In genomic region chr6:44456070-44456965, GRCh38 we compare ENCODE assay signal across 8 cellular contexts.
A peak's percentile ranks its signal among the peaks of the same experiment; 100 is the strongest.
DNase-seq lines count a peak whose midpoint lies in the region; ATAC-seq, FAIRE-seq and TF ChIP-seq lines count a peak whose summit lies in the region.

No MANE protein-coding gene starts in this region.

- TF ChIP-seq EP300 in GM12878 (IDR thresholded peaks at IDR 0.05; ENCODE audit: borderline replicate concordance in 1 of 2, control insufficient read depth in 1 of 2, low read depth in 2 of 2, low read length in 2 of 2): no peak

- BruUV-seq in GM12878 (replicated peaks; lab: Mats Ljungman, UMichigan): no TSS peak

- no peak for DNase-seq in AG04450 (ENCODE audit: low read depth, low spot score)
- peak; percentile 78 for DNase-seq in GM10248 (ENCODE audit: extremely low spot score)
- DNase-seq in HUDEP-2 (lab: John Stamatoyannopoulos, UW; ENCODE audit: unreplicated experiment in 76 of 76): peak in 57 of 76 experiments; percentile 12 to 73 (median 45)
- no peak for DNase-seq in RWPE2 (ENCODE audit: low spot score)
- DNase-seq in GM12878 (ENCODE audit: low read depth, low spot score): no peak
- peak; percentile 80 for DNase-seq in islet precursor cell
- DNase-seq in stimulated activated CD4-positive, alpha-beta T cell treated with anti-CD3 and anti-CD28 coated beads, Interleukin-4, amount 100 ng/mL, for 4 hours: peak; percentile 12 to 36

- H4K20me1 ChIP-seq in GM12878 (ENCODE audit: control insufficient read depth, insufficient read depth): no peaks in the 10 kb centered on the region

- in situ Hi-C loops in GM12878 (cut with MboI): no loop called here

- H3K9ac ChIP-seq in GM12878 (ENCODE audit: control insufficient read depth, insufficient read depth, low read length): no peak overlapping the region

- peak; percentile 93 for TF ChIP-seq CTCF in AG04450 (IDR thresholded peaks at IDR 0.05; ENCODE audit: low read depth, low read length)
- TF ChIP-seq CTCF in GM10248 (IDR thresholded peaks at IDR 0.05; ENCODE audit: control extremely low read depth, extremely low read depth, low read depth, missing control alignments): peak; percentile 70
- TF ChIP-seq CTCF in RWPE2 (IDR thresholded peaks at IDR 0.05; ENCODE audit: poor library complexity, severe bottlenecking): peak; percentile 91
- TF ChIP-seq CTCF in GM12878 (IDR thresholded peaks at IDR 0.05 in 2 of 3, conservative IDR thresholded peaks at IDR 0.05 in 1 of 3; ENCODE audit: control insufficient read depth in 2 of 3, extremely low read depth in 1 of 3, insufficient read depth in 1 of 3, low read depth in 3 of 3, low read length in 3 of 3): peak; percentile 75 to 79 (median 76)

- H3K9me3 ChIP-seq in AG04450 (ENCODE audit: control insufficient read depth, insufficient read depth, low read length) (no peaks in the 10 kb centered on the region), RWPE2 (ENCODE audit: severe bottlenecking) (no peaks in the 10 kb centered on the region), GM12878 (replicated peaks; ENCODE audit: control insufficient read depth, insufficient read depth, low read length) (no peaks in the 10 kb centered on the region)

- intact Hi-C loops in GM12878 (cut with micrococcal nuclease; ENCODE audit: unreplicated experiment): loop anchor here (1.0 to 2.0 kb wide), 2 partner anchors 25 to 188 kb away; no protein-coding TSS in a partner anchor

- no peak overlapping the region for H3K4me2 ChIP-seq in GM12878 (ENCODE audit: control insufficient read depth, insufficient read depth)

- SMC1A ChIA-PET in GM12878 (lab: Charles Lee; ENCODE audit: uncharacterized antibody, unreplicated experiment): interaction anchor here (1.1 to 3.3 kb wide), 5 partner anchors 12 to 189 kb away, joined by 3 to 14 read pairs (median 5); no protein-coding TSS in a partner anchor

- H3K27ac ChIP-seq in AG04450 (ENCODE audit: low read depth, low read length): no peak overlapping the region
- peak overlapping the region; percentile 10 for H3K27ac ChIP-seq in RWPE2 (ENCODE audit: poor library complexity, severe bottlenecking)
- no peak overlapping the region for H3K27ac ChIP-seq in GM12878 (ENCODE audit: control insufficient read depth, insufficient read depth)

- no peak for TF ChIP-seq POLR2A in GM12878 (IDR thresholded peaks at IDR 0.05; ENCODE audit: low read depth, low read length)

- H3K4me1 ChIP-seq in RWPE2 (ENCODE audit: insufficient read depth, poor library complexity, severe bottlenecking) (peaks cover 23% of the 10 kb centered on the region), GM12878 (ENCODE audit: control insufficient read depth, insufficient read depth, low read length) (no peaks in the 10 kb centered on the region)

- H2AFZ ChIP-seq in GM12878 (ENCODE audit: control insufficient read depth, low read depth, low read length): no peak overlapping the region

- CTCF ChIA-PET in AG04450 (lab: Charles Lee) (interaction anchor here (0.6 to 13.6 kb wide), 13 partner anchors 8 to 875 kb away, joined by 3 to 190 read pairs (median 6); no protein-coding TSS in a partner anchor), GM10248 (lab: Yijun Ruan, JAX) (interaction anchor here (1.5 to 11.6 kb wide), 6 partner anchors 9 to 188 kb away, joined by 6 to 190 read pairs (median 21); no protein-coding TSS in a partner anchor), GM12878 (lab: Yijun Ruan, JAX) (interaction anchor here (0.6 to 3.4 kb wide), 15 partner anchors 10 to 1871 kb away, joined by 3 to 31 read pairs (median 6); no protein-coding TSS in a partner anchor)

- POLR2A ChIA-PET in AG04450 (lab: Yijun Ruan, JAX) (no interaction called here), GM10248 (lab: Yijun Ruan, JAX) (no interaction called here), GM12878 (lab: Charles Lee) (no interaction called here)

- H3K27me3 ChIP-seq in AG04450 (ENCODE audit: control insufficient read depth, insufficient read depth, low read length) (no peaks in the 10 kb centered on the region), RWPE2 (ENCODE audit: insufficient read depth, poor library complexity, severe bottlenecking) (no peaks in the 10 kb centered on the region), GM12878 (replicated peaks in 1 of 2; ENCODE audit: control insufficient read depth in 2 of 2, insufficient read depth in 2 of 2, low read length in 1 of 2) (no peaks in the 10 kb centered on the region)

- FAIRE-seq in GM12878 (lab: Jason Lieb, UNC): no peak

- RAD21 ChIA-PET in GM12878 (lab: Charles Lee; ENCODE audit: unreplicated experiment): interaction anchor here (1.3 to 1.6 kb wide), 2 partner anchors 25 to 187 kb away, joined by 5 read pairs; no protein-coding TSS in a partner anchor

- H3K36me3 ChIP-seq in RWPE2 (ENCODE audit: low read depth) (peaks cover 3% of the 10 kb centered on the region), GM12878 (ENCODE audit: control insufficient read depth in 2 of 2, insufficient read depth in 2 of 2, low read length in 1 of 2) (peaks cover 0 to 4% of the 10 kb centered on the region in 2 experiments; a peak in 2 of 4 replicates)

- no peaks in the 10 kb centered on the region for H3K79me2 ChIP-seq in GM12878 (ENCODE audit: control insufficient read depth, insufficient read depth, low read length)

- peak; percentile 72 for TF ChIP-seq RAD21 in GM12878 (IDR thresholded peaks at IDR 0.05; ENCODE audit: insufficient read depth, low read depth, low read length)

- 18% methylated on average over 16 of the region's 16 CpGs for WGBS in GM12878 (ENCODE audit: insufficient coverage, insufficient replicate concordance, low lambda C conversion rate, missing lambda C conversion rate)

- ATAC-seq in RWPE2 (ENCODE audit: low read depth) (peak; percentile 59), GM12878 (peak; percentile 95), HG03571 (IDR thresholded peaks at IDR 0.05; ENCODE audit: unreplicated experiment) (no peak)

- H3K4me3 ChIP-seq in AG04450 (ENCODE audit: low read depth, low read length): no peak overlapping the region
- no peak overlapping the region for H3K4me3 ChIP-seq in RWPE2 (ENCODE audit: severe bottlenecking)
- H3K4me3 ChIP-seq in GM12878: no peak overlapping the region

TF ChIP-seq in GM12878, 131 proteins besides CTCF, POLR2A, EP300 and RAD21:
- TF ChIP-seq SMC3 (IDR thresholded peaks at IDR 0.05; ENCODE audit: borderline replicate concordance, low read length) (peak; percentile 75), CHD1 (IDR thresholded peaks at IDR 0.05; ENCODE audit: low read depth, low read length) (no peak), ASH2L (IDR thresholded peaks at IDR 0.05; ENCODE audit: borderline replicate concordance, low read depth) (no peak), RUNX3 (IDR thresholded peaks at IDR 0.05; ENCODE audit: low read length) (peak; percentile 47; the same call in 1 of the 2 replicates), TCF12 (IDR thresholded peaks at IDR 0.05; ENCODE audit: low read depth, low read length) (peak; percentile 67), YY1 (IDR thresholded peaks at IDR 0.05; ENCODE audit: low read depth, low read length) (peak; percentile 36; the same call in 1 of the 2 replicates), SMAD1 (IDR thresholded peaks at IDR 0.05; ENCODE audit: low read depth, partially characterized antibody) (no peak), EGR1 (IDR thresholded peaks at IDR 0.05; ENCODE audit: borderline replicate concordance in 1 of 2, low read depth in 2 of 2, low read length in 2 of 2) (no peak)

Comparison
In these comparisons a context has a peak if more than half of its experiments do, and no peak if none do; other contexts are left out.
1. DNase-seq: peak in GM10248 (single experiment), HUDEP-2 (57 of 76), islet precursor cell (single experiment) and stimulated activated CD4-positive, alpha-beta T cell treated with anti-CD3 and anti-CD28 coated beads, Interleukin-4, amount 100 ng/mL, for 4 hours (2 of 2); none in AG04450 (single experiment), RWPE2 (single experiment) and GM12878 (single experiment).
2. Peak in every context shown above with its lines, with median percentiles within 50 percentile points of each other: CTCF ChIP-seq.